Comparison of ENCODE assay signal across 8 cellular contexts in the genomic region with DNA sequence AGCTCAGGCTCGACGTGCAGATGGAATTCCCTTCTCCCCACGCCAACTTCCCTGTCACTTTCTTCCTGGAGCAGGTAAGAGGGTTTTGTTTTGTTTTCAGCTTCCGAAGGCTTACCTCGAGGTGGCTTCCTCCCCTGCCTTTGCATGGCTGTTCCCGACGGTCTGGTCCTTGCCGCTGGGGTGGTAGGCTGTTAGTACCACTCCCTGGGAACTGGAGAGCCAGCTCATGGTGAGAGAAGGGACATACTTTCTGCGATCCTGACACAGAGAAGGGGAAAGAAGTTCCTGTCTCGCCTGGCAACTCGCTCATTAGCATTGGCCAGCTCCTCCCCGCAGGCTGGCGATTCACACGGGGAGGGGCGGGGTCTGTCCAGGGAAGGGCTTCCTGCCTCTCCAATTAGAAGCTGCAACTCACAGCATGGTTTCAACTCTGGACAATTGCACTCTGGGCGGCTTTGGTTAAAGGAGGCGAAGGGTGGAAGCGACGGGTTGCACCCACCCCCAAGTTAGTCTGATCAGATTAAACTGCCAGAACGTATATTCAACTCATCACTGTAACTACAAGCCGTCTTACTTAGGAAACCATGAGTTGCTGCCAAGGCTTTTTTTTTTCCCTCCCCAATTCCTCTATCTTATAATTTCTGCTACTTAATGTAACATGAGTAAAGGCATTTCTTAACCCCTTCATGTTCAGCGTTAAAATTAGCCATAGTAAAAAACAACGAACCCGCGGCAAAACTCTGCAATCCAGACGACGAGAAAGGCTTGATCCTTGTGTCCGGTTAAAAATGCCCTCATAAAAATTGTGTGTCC. TPM values are rescaled to one million over a fixed set of nuclear protein-coding genes. Genes with fewer than 3 reads are reported as not detected.
A peak's percentile ranks its signal among the peaks of the same experiment; 100 is the strongest.
DNase-seq lines count a peak whose midpoint lies in the region; ATAC-seq and TF ChIP-seq lines count a peak whose summit lies in the region.

A gene with protein sequence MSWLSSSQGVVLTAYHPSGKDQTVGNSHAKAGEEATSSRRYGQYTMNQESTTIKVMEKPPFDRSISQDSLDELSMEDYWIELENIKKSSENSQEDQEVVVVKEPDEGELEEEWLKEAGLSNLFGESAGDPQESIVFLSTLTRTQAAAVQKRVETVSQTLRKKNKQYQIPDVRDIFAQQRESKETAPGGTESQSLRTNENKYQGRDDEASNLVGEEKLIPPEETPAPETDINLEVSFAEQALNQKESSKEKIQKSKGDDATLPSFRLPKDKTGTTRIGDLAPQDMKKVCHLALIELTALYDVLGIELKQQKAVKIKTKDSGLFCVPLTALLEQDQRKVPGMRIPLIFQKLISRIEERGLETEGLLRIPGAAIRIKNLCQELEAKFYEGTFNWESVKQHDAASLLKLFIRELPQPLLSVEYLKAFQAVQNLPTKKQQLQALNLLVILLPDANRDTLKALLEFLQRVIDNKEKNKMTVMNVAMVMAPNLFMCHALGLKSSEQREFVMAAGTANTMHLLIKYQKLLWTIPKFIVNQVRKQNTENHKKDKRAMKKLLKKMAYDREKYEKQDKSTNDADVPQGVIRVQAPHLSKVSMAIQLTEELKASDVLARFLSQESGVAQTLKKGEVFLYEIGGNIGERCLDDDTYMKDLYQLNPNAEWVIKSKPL (minus strand): TSS at position 269 of the 813 bp plus-strand sequence. CDS start 41 bp downstream, at position 228.

- peaks cover 6% of the 10 kb centered on the region for H3K36me3 Mint-ChIP-seq in activated T-cell treated with anti-CD3 and anti-CD28 coated beads, Interleukin-2, amount 50 U/mL, for 24 hours (ENCODE audit: low read depth)

- no peaks in the 10 kb centered on the region for H3K9me3 ChIP-seq in muscle layer of duodenum (ENCODE audit: control insufficient read depth in 1 of 2, low read length in 2 of 2)

- peak within 1 kb of the TSS; percentile 73 for H3K27ac ChIP-seq in C4-2B
- peak within 1 kb of the TSS; percentile 86 for H3K27ac ChIP-seq in muscle layer of duodenum (ENCODE audit: low read length)

- H3K9me3 Mint-ChIP-seq in activated T-cell treated with anti-CD3 and anti-CD28 coated beads, Interleukin-2, amount 50 U/mL, for 24 hours: no peaks in the 10 kb centered on the region

- H3K4me1 Mint-ChIP-seq in activated T-cell treated with anti-CD3 and anti-CD28 coated beads, Interleukin-2, amount 50 U/mL, for 24 hours (ENCODE audit: low read depth): peaks cover 35% of the 10 kb centered on the region

- peaks cover 3 to 7% of the 10 kb centered on the region in 2 donors for H3K4me1 ChIP-seq in muscle layer of duodenum (ENCODE audit: control insufficient read depth in 1 of 2, insufficient read depth in 2 of 2, low read length in 2 of 2)

- peaks cover 7% of the 10 kb centered on the region for H3K27me3 Mint-ChIP-seq in activated T-cell treated with anti-CD3 and anti-CD28 coated beads, Interleukin-2, amount 50 U/mL, for 24 hours

- H3K4me3 Mint-ChIP-seq in activated T-cell treated with anti-CD3 and anti-CD28 coated beads, Interleukin-2, amount 50 U/mL, for 24 hours: peak within 1 kb of the TSS; percentile 94

- peak within 1 kb of the TSS; percentile 89 for H3K27ac Mint-ChIP-seq in activated T-cell treated with anti-CD3 and anti-CD28 coated beads, Interleukin-2, amount 50 U/mL, for 24 hours

- no peaks in the 10 kb centered on the region for H3K36me3 ChIP-seq in muscle layer of duodenum (ENCODE audit: control insufficient read depth in 1 of 2, insufficient read depth in 2 of 2, low read length in 2 of 2)

- ATAC-seq in HG03457 (IDR thresholded peaks at IDR 0.05; ENCODE audit: unreplicated experiment): peak; percentile 98
- peak; percentile 98 for ATAC-seq in esophagus mucosa

- H3K27me3 ChIP-seq in muscle layer of duodenum (ENCODE audit: low read depth, low read length): no peaks in the 10 kb centered on the region

- peak within 1 kb of the TSS; percentile 65 to 86 for H3K4me3 ChIP-seq in muscle layer of duodenum (ENCODE audit: low read depth in 1 of 2, low read length in 2 of 2)

- DNase-seq in GM19240 (ENCODE audit: insufficient read length, low spot score) (peak; percentile 24), OCI-M1 (lab: John Stamatoyannopoulos, UW) (peak; percentile 99)
- peak; percentile 79 for DNase-seq in activated T-cell treated with anti-CD3 and anti-CD28 coated beads, Interleukin-2, amount 50 U/mL, for 24 hours
- DNase-seq in stimulated activated CD8-positive, alpha-beta memory T cell treated with anti-CD3 and anti-CD28 coated beads, Interleukin-7, amount 100 ng/mL, for 4 hours (ENCODE audit: low read depth in 2 of 2): peak; percentile 48 to 59

- TF ChIP-seq CTCF in C4-2B (conservative IDR thresholded peaks at IDR 0.05): no peak

RNA-seq across cellular contexts. Expression of the gene that starts here (rescaled TPM):
- total RNA-seq in esophagus mucosa: 5.3 TPM

Comparison
In these comparisons a context has a peak if more than half of its experiments do, and no peak if none do; other contexts are left out.
1. Peak in every context shown above with its lines: DNase-seq, ATAC-seq, H3K4me3 ChIP-seq and H3K27ac ChIP-seq.
2. DNase-seq: peak in every context shown above with its lines; median percentile 99 in OCI-M1; 79 in activated T-cell treated with anti-CD3 and anti-CD28 coated beads, Interleukin-2, amount 50 U/mL, for 24 hours; 54 in stimulated activated CD8-positive, alpha-beta memory T cell treated with anti-CD3 and anti-CD28 coated beads, Interleukin-7, amount 100 ng/mL, for 4 hours; 24 in GM19240.